22 cellular contexts compared by ENCODE assay signal in the genomic region with DNA sequence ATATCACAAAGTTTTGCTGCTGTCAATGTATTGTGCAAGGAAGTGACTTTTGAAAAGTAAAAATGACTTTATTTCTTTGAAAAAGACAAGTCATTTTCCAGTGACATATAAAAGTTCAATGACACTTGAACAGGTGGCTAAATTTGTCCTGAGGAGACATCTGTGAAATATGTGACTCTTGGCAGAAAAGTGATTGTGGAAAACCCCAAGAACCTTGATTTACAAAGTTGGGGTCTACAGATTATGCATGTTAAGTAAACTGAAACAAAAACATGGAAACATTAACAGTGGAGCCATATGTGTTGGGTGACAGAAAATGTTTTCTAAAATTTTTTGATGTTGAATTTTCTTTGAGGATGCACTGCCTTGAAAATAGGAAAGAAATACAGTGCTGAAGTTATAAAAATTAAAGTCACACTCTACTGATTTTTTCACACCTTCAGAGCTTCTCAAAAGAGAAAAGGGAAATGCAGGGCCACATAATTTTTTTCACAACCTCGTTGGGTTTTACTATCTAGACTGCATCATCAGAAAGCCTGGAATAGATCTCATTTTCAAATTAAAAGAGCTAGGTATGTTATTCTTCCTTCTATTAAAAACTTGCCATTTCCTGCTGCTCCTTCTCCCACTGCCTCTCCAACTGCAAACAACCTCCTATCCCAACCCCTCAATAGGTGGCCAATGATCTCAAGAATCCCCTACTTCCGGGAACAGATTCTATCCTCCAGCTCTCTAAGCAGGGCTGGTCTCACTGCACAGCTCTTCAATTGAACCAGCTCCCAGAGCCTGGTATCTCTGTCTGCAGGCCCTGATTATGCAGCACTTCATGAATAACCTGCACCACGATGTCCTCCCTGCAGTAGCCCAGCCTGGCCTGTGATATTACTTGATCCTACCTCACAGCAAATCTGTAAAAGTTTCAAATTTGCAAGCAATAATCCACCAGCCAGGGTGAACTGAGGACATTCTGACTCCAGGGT.
"Had no signal": no experiment of that assay in that cellular context is flagged by ENCODE, and none has a peak within 500 bp of the region (broad histone marks: within the 10 kb centered on the region; RNA-seq: fewer than 3 reads in every experiment).

No MANE protein-coding gene starts in this region.

- H3K36me3 ChIP-seq: brain microvascular endothelial cell, spleen had no signal

- H3K27ac ChIP-seq: brain microvascular endothelial cell had no signal

- H3K27me3 Mint-ChIP-seq: activated CD8-positive, alpha-beta memory T cell treated with anti-CD3 and anti-CD28 coated beads, Interleukin-2, amount 10 ng/mL, durations not matched to agents 7 days and 5 days; progenitor cell of endocrine pancreas; T-helper 17 cell had no signal

- H3K36me3 Mint-ChIP-seq: activated CD8-positive, alpha-beta memory T cell treated with anti-CD3 and anti-CD28 coated beads, Interleukin-2, amount 10 ng/mL, durations not matched to agents 7 days and 5 days; activated naive CD8-positive, alpha-beta T cell; immature natural killer cell had no signal

- ATAC-seq: activated CD4-positive, CD25-positive, alpha-beta regulatory T cell treated with anti-CD3 and anti-CD28 coated beads, Interleukin-2, amount 50 U/mL, for 24 hours; activated CD8-positive, alpha-beta memory T cell treated with anti-CD3 and anti-CD28 coated beads, Interleukin-2, amount 10 ng/mL, durations not matched to agents 7 days and 5 days; mucosa of descending colon; natural killer cell; sciatic nerve; T-helper 17 cell had no signal

- H3K27me3 ChIP-seq: brain microvascular endothelial cell, spleen had no signal

- H3K27ac Mint-ChIP-seq: activated CD8-positive, alpha-beta memory T cell treated with anti-CD3 and anti-CD28 coated beads, Interleukin-2, amount 10 ng/mL, durations not matched to agents 7 days and 5 days; activated naive CD8-positive, alpha-beta T cell; activated T-cell treated with anti-CD3 and anti-CD28 coated beads, Interleukin-2, amount 50 U/mL, for 24 hours; endodermal cell; immature natural killer cell; natural killer cell; progenitor cell of endocrine pancreas; T-helper 17 cell had no signal

- H3K4me3 ChIP-seq: mucosa of descending colon, spleen had no signal

- DNase-seq: activated CD4-positive, alpha-beta T cell treated with anti-CD3 and anti-CD28 coated beads, Interleukin-2, amount 50 U/mL, for 48 hours; activated CD8-positive, alpha-beta memory T cell treated with anti-CD3 and anti-CD28 coated beads, Interleukin-2, amount 10 ng/mL, durations not matched to agents 7 days and 5 days; activated effector memory CD4-positive, alpha-beta T cell treated with Interleukin-2 at 50 U/mL for 16 hours; activated T-cell treated with anti-CD3 and anti-CD28 coated beads, Interleukin-2, amount 50 U/mL, for 24 hours; amygdala; brain microvascular endothelial cell; endodermal cell; erythroblast; immature natural killer cell; mammary epithelial cell; mucosa of descending colon; natural killer cell; occipital lobe; spleen; stimulated activated CD4-positive, alpha-beta T cell treated with anti-CD3 and anti-CD28 coated beads, Interleukin-1b, Interleukin-23, amount 100 ng/mL, for 48 hours; stimulated activated naive CD4-positive, alpha-beta T cell treated with Interleukin-2 at 50 U/mL for 16 hours; T-helper 17 cell; trophoblast cell had no signal

- H3K4me3 Mint-ChIP-seq: activated CD8-positive, alpha-beta memory T cell treated with anti-CD3 and anti-CD28 coated beads, Interleukin-2, amount 10 ng/mL, durations not matched to agents 7 days and 5 days; activated naive CD8-positive, alpha-beta T cell; activated T-cell treated with anti-CD3 and anti-CD28 coated beads, Interleukin-2, amount 50 U/mL, for 24 hours; endodermal cell; natural killer cell; T-helper 17 cell had no signal

- H3K9me3 ChIP-seq: mucosa of descending colon had no signal

- H3K4me1 Mint-ChIP-seq: immature natural killer cell, natural killer cell, T-helper 17 cell had no signal
